In genomic region chr14:71362282-71362681, GRCh38 we compare ENCODE assay signal across 27 cellular contexts. TPM values are rescaled to one million over a fixed set of nuclear protein-coding genes. Genes with fewer than 3 reads are reported as not detected.
A peak's percentile ranks its signal among the peaks of the same experiment; 100 is the strongest.
DNase-seq lines count a peak whose midpoint lies in the region; ATAC-seq and TF ChIP-seq lines count a peak whose summit lies in the region.
"Had no signal": no experiment of that assay in that cellular context is flagged by ENCODE, and none has a peak within 500 bp of the region (broad histone marks: within the 10 kb centered on the region; RNA-seq: fewer than 3 reads in every experiment).

No MANE protein-coding gene starts in this region.

- peak overlapping the region; percentile 52 for H3K27ac Mint-ChIP-seq in activated naive CD8-positive, alpha-beta T cell treated with anti-CD3 and anti-CD28 coated beads, Interleukin-2, amount 50 U/mL, for 24 hours
- no peak overlapping the region for H3K27ac Mint-ChIP-seq in activated naive CD8-positive, alpha-beta T cell treated with anti-CD3 and anti-CD28 coated beads for 36 hours
- H3K27ac Mint-ChIP-seq: T-helper 2 cell treated with Interferon-gamma antibody and Interleukin-4, amounts not matched to agents 5 μg/mL and 100 μg/mL, for 36 hours had no signal

- no peaks in the 10 kb centered on the region for H4K20me1 ChIP-seq in OCI-LY7 (ENCODE audit: insufficient read depth, low read length)

- DNase-seq in activated naive CD8-positive, alpha-beta T cell treated with anti-CD3 and anti-CD28 coated beads, Interleukin-2, amount 50 U/mL, for 24 hours = no peak
- no peak for DNase-seq in activated naive CD8-positive, alpha-beta T cell treated with anti-CD3 and anti-CD28 coated beads for 36 hours
- DNase-seq in SK-N-MC (ENCODE audit: low read depth, low spot score) (no peak), inferior parietal cortex (ENCODE audit: extremely low spot score) (peak; percentile 55), GF-D8 (lab: John Stamatoyannopoulos, UW) (no peak), OCI-LY7 (ENCODE audit: low spot score) (no peak), suprapubic skin (ENCODE audit: low spot score in 2 of 2) (no peak)
- DNase-seq: ACHN; activated CD4-positive, CD25-positive, alpha-beta regulatory T cell treated with anti-CD3 and anti-CD28 coated beads, Interleukin-2, amount 50 U/mL, for 72 hours; activated CD8-positive, alpha-beta memory T cell treated with anti-CD3 and anti-CD28 coated beads, Interleukin-2, amount 50 U/mL, for 4 hours; activated naive CD4-positive, alpha-beta T cell treated with Interleukin-2 at 50 U/mL for 16 hours; CD4-positive, alpha-beta memory T cell; colonic mucosa; DND-41; heart right ventricle; Karpas-422; NCI-H1092 treated with DMSO at 0.1 percent for 48 hours; NCI-H526; PC-9; psoas muscle; stimulated activated CD4-positive, alpha-beta T cell treated with anti-CD3 and anti-CD28 coated beads, Interleukin-4, amount 100 ng/mL, for 4 hours had no signal

- no peak for ATAC-seq in activated naive CD8-positive, alpha-beta T cell treated with anti-CD3 and anti-CD28 coated beads, Interleukin-2, amount 50 U/mL, for 24 hours
- no peak for ATAC-seq in GM18868 (IDR thresholded peaks at IDR 0.05; ENCODE audit: unreplicated experiment)
- ATAC-seq: heart right ventricle, psoas muscle had no signal

- no peak overlapping the region for H3K4me3 Mint-ChIP-seq in activated naive CD8-positive, alpha-beta T cell treated with anti-CD3 and anti-CD28 coated beads, Interleukin-2, amount 50 U/mL, for 24 hours
- no peak overlapping the region for H3K4me3 Mint-ChIP-seq in activated naive CD8-positive, alpha-beta T cell treated with anti-CD3 and anti-CD28 coated beads for 36 hours
- H3K4me3 Mint-ChIP-seq: nephron; T-helper 2 cell treated with Interferon-gamma antibody and Interleukin-4, amounts not matched to agents 5 μg/mL and 100 μg/mL, for 36 hours had no signal

- H3K4me1 ChIP-seq in OCI-LY7 (ENCODE audit: insufficient read depth, low read length, poor library complexity, severe bottlenecking) = peaks cover 26% of the 10 kb centered on the region
- H3K4me1 ChIP-seq in suprapubic skin = peaks cover 21% of the 10 kb centered on the region
- H3K4me1 ChIP-seq: colonic mucosa, psoas muscle had no signal

- H3K9ac ChIP-seq in SK-N-MC (ENCODE audit: insufficient read length) = peak overlapping the region; percentile 80

- no peaks in the 10 kb centered on the region for H3K27me3 ChIP-seq in suprapubic skin
- H3K27me3 ChIP-seq: colonic mucosa, heart right ventricle, SJSA1 had no signal

- POLR2A ChIA-PET in OCI-LY7 (lab: Charles Lee) = interaction anchor here (1.1 kb wide), 1 partner anchor 9 kb away, joined by 3 read pairs; no protein-coding TSS in a partner anchor

- H3K4me2 ChIP-seq in OCI-LY7 (ENCODE audit: low read length) = no peak overlapping the region
- H3K4me2 ChIP-seq: PC-9 had no signal

- CTCF ChIA-PET in OCI-LY7 (lab: Charles Lee; ENCODE audit: unreplicated experiment) = no interaction called here

- H3K36me3 ChIP-seq in SK-N-MC (ENCODE audit: insufficient read depth, low read length) (peaks cover 21% of the 10 kb centered on the region), OCI-LY7 (ENCODE audit: insufficient read depth, low read length) (peaks cover 20% of the 10 kb centered on the region), suprapubic skin (no peaks in the 10 kb centered on the region)
- H3K36me3 ChIP-seq: colonic mucosa, heart right ventricle, SJSA1, thoracic aorta had no signal

- H3K4me3 ChIP-seq in SK-N-MC = peak overlapping the region; percentile 67
- H3K4me3 ChIP-seq in OCI-LY7 (ENCODE audit: low read depth, low read length, poor library complexity, severe bottlenecking) = no peak overlapping the region
- no peak overlapping the region for H3K4me3 ChIP-seq in suprapubic skin
- H3K4me3 ChIP-seq: colonic mucosa, heart right ventricle, PC-9, psoas muscle, SJSA1, skin epidermis, thoracic aorta had no signal

- intact Hi-C loops in OCI-LY7 (cut with micrococcal nuclease; ENCODE audit: unreplicated experiment) = no loop called here

- H3K27ac ChIP-seq in SK-N-MC (peak overlapping the region; percentile 97), OCI-LY7 (ENCODE audit: low read depth, low read length, poor library complexity, severe bottlenecking) (no peak overlapping the region), suprapubic skin (no peak overlapping the region)
- H3K27ac ChIP-seq: colonic mucosa, PC-9, psoas muscle, SJSA1 had no signal

- TF ChIP-seq POLR2A in suprapubic skin (IDR thresholded peaks at IDR 0.05) = no peak

- BruUV-seq in OCI-LY7 (replicated peaks; lab: Mats Ljungman, UMichigan) = no TSS peak

- no peak overlapping the region for H2AFZ ChIP-seq in OCI-LY7 (ENCODE audit: low read length)
- H2AFZ ChIP-seq: PC-9 had no signal

- peaks cover 28% of the 10 kb centered on the region for H3K9me3 Mint-ChIP-seq in activated naive CD8-positive, alpha-beta T cell treated with anti-CD3 and anti-CD28 coated beads, Interleukin-2, amount 50 U/mL, for 24 hours
- peaks cover 21% of the 10 kb centered on the region for H3K9me3 Mint-ChIP-seq in activated naive CD8-positive, alpha-beta T cell treated with anti-CD3 and anti-CD28 coated beads for 36 hours

- peaks cover 71% of the 10 kb centered on the region for H3K4me1 Mint-ChIP-seq in activated naive CD8-positive, alpha-beta T cell treated with anti-CD3 and anti-CD28 coated beads, Interleukin-2, amount 50 U/mL, for 24 hours
- peaks cover 49% of the 10 kb centered on the region for H3K4me1 Mint-ChIP-seq in activated naive CD8-positive, alpha-beta T cell treated with anti-CD3 and anti-CD28 coated beads for 36 hours

- no peak for TF ChIP-seq EP300 in suprapubic skin (IDR thresholded peaks at IDR 0.05)

- TF ChIP-seq CTCF in OCI-LY7 (conservative IDR thresholded peaks at IDR 0.05; ENCODE audit: low read length) (no peak), suprapubic skin (IDR thresholded peaks at IDR 0.05) (no peak)

- H3K9me3 ChIP-seq in SK-N-MC (ENCODE audit: low read depth, low read length) (no peaks in the 10 kb centered on the region), OCI-LY7 (ENCODE audit: low read length) (no peaks in the 10 kb centered on the region; the same call in 1 of the 2 replicates), suprapubic skin (no peaks in the 10 kb centered on the region)
- H3K9me3 ChIP-seq: colonic mucosa, psoas muscle, SJSA1, thoracic aorta had no signal

- peaks cover 38% of the 10 kb centered on the region for H3K36me3 Mint-ChIP-seq in activated naive CD8-positive, alpha-beta T cell treated with anti-CD3 and anti-CD28 coated beads, Interleukin-2, amount 50 U/mL, for 24 hours (ENCODE audit: low read depth)
- H3K36me3 Mint-ChIP-seq in activated naive CD8-positive, alpha-beta T cell treated with anti-CD3 and anti-CD28 coated beads for 36 hours = peaks cover 41% of the 10 kb centered on the region

- H3K27me3 Mint-ChIP-seq in activated naive CD8-positive, alpha-beta T cell treated with anti-CD3 and anti-CD28 coated beads, Interleukin-2, amount 50 U/mL, for 24 hours = no peaks in the 10 kb centered on the region
- H3K27me3 Mint-ChIP-seq in activated naive CD8-positive, alpha-beta T cell treated with anti-CD3 and anti-CD28 coated beads for 36 hours = no peaks in the 10 kb centered on the region
- H3K27me3 Mint-ChIP-seq: CD4-positive, alpha-beta memory T cell had no signal

- no peaks in the 10 kb centered on the region for H3K9me2 ChIP-seq in OCI-LY7 (ENCODE audit: insufficient read depth, low read length)

- peaks cover 21% of the 10 kb centered on the region; the same call in 1 of the 2 replicates for H3K79me2 ChIP-seq in OCI-LY7 (ENCODE audit: insufficient read depth, low read depth, low read length)

- 56% methylated on average over 2 of the region's 2 CpGs for WGBS in suprapubic skin

RNA-seq across cellular contexts. Expression of gene SIPA1L1, which starts 42.0 kb away (rescaled TPM):
- 10 to 100 TPM; 39.9 to 42.9 TPM for total RNA-seq in activated naive CD8-positive, alpha-beta T cell treated with anti-CD3 and anti-CD28 coated beads for 36 hours
- total RNA-seq in OCI-LY7 (2014; rRNA removed; shearing (Covaris generic)) = 15.6 and 21.8 TPM in 2 replicates
- total RNA-seq in OCI-LY7 (2022) (63.7 and 64.6 TPM in 2 replicates), suprapubic skin (10 to 100 TPM; 38.4 to 64.4 (median 46.7) TPM)
